In genomic region chr1:226643167-226643566, GRCh38 we compare ENCODE assay signal across 1 cellular context.
TF ChIP-seq lines count a peak whose summit lies in the region.

No MANE protein-coding gene starts in this region.

TF ChIP-seq in GM23338, 12 proteins besides CTCF, POLR2A, EP300 and RAD21 (continued from another document):
- TF ChIP-seq ETS1 (IDR thresholded peaks at IDR 0.05) = no peak
- no peak for TF ChIP-seq NANOG (IDR thresholded peaks at IDR 0.05; ENCODE audit: borderline replicate concordance)
- no peak for TF ChIP-seq ZNF331 (CRISPR knock-in tag; IDR thresholded peaks at IDR 0.05; ENCODE audit: low read depth)
- no peak for TF ChIP-seq ZNF114 (CRISPR knock-in tag; IDR thresholded peaks at IDR 0.05)
- TF ChIP-seq POLR2AphosphoS5 (IDR thresholded peaks at IDR 0.05; ENCODE audit: low read depth) = no peak
- no peak for TF ChIP-seq STAT1 (IDR thresholded peaks at IDR 0.05; ENCODE audit: unreplicated experiment)
